In the genomic region with DNA sequence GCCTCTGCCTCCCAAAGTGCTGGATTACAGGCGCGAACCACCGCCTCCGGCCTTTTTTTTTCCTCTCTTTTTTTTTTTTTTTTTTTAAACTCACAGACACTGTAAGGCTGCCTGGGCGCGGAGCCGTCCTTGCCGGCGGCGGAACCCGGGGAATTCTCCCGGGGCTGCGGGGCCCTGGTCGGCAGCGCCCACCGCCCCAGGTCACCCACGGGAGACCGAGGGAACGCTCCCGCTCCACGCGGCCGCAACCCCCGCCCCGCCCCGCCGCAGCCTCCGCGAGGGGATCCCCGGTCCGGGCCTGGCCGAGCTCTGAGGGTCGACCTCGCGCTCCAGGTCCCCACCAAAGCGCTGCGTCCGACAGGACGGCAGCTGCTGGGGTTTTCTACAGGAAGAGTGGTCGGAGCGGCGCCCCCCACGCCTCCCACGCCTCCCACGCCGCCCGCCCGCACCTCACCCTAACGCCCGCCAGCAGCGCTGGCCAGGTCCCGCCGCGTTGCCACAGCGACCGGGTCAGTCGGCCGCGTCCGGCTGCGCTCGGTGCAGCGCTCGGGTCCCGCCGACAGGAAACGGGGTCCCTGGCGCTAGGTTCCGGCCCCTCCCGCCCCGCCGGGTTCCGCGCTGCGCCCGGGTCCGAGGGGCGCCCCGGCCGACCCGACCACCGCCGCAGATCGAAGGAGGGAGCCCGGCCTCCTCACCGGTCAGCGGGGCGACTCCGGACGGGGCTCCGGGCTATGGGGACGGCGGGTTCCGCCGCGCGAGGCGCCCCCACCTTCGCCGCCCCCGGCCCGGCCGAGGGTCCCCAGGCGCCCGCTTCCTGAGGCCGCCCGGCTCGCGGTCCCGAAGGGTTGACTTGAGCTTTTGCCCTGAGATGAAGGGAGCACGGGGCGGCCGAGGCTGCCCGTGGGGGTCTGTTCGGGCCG, we compare ENCODE assay signal across 8 cellular contexts. TPM values are rescaled to one million over a fixed set of nuclear protein-coding genes. Genes with fewer than 3 reads are reported as not detected.
DNase-seq lines count a peak whose midpoint lies in the region; ATAC-seq, FAIRE-seq and TF ChIP-seq lines count a peak whose summit lies in the region.

A gene with protein sequence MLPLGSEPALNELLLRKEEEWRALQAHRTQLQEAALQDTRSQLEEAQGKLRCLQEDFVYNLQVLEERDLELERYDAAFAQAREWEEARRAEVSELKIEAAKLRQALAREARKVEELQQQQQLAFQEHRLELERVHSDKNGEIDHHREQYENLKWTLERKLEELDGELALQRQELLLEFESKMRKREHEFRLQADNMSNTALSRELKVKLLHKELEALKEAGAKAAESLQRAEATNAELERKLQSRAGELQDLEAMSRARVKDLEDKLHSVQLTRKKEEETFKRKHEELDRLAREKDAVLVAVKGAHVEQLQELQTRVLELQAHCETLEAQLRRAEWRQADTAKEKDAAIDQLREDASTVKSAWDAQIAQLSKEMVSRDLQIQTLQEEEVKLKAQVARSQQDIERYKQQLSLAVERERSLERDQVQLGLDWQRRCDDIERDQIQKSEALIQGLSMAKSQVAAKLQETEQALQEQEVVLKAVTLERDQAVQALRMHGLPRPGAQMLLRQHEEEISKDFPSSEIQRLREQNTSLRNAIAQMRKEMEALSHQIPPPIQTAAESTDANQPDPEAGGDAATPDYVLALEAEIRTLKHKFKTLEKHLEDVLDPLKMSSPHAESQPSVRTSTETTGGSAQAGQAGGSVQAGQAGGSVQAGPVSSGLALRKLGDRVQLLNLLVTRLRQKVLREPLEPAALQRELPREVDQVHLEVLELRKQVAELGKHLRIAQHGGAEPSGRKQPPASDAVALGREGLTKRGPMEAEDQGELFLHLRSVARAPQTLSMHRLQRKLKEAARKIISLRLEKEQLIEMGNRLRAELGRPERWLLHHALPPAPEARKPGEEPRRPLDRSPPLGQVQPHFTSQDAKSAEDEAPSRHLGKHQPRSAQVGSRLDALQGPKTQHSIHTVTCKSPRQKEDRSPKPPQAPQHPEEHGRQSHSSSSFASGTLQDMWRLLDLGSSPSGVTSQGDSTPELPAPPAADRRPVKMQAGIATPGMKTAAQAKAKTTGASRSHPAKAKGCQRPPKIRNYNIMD (minus strand): TSS at position 512 of the 920 bp plus-strand sequence. CDS start 10,898 bp downstream, outside the sequence.

- in situ Hi-C loops in transverse colon (cut with MboI; ENCODE audit: low pct_ligation_motif_present in 1 of 4, low pct_unique_long_range_greater_than_20kb in 1 of 4, low sequenced_read_pairs in 3 of 4) = no loop called here

- H3K4me3 Mint-ChIP-seq in CD4-positive, CD25-positive, alpha-beta regulatory T cell = peak within 1 kb of the TSS; percentile 82 to 88 (median 86)
- H3K4me3 Mint-ChIP-seq in neural progenitor cell = peak within 1 kb of the TSS; percentile 87

- intact Hi-C loops in transverse colon (cut with DNase I; ENCODE audit: low total_unique reads) = no loop called here

- peak within 1 kb of the TSS; percentile 70 for H3K9ac ChIP-seq in neural progenitor cell

- H3K79me2 ChIP-seq in neural progenitor cell (ENCODE audit: low read depth) = peaks cover 11% of the 10 kb centered on the region

- H3K4me1 ChIP-seq in CD4-positive, CD25-positive, alpha-beta regulatory T cell (ENCODE audit: control insufficient read depth, insufficient read depth, low read length, poor library complexity, severe bottlenecking) = peaks cover 45% of the 10 kb centered on the region
- H3K4me1 ChIP-seq in gastroesophageal sphincter = peaks cover 0 to 52% (median 11%) of the 10 kb centered on the region in 3 donors
- H3K4me1 ChIP-seq in neural progenitor cell = no peaks in the 10 kb centered on the region
- H3K4me1 ChIP-seq in transverse colon = peaks cover 24 to 41% (median 33%) of the 10 kb centered on the region in 4 donors

- FAIRE-seq in GM19239 (lab: Jason Lieb, UNC) (peak; percentile 4), RCC 7860 (lab: Jason Lieb, UNC) (no peak)

- peak within 1 kb of the TSS; percentile 98 for H2AFZ ChIP-seq in neural progenitor cell (replicated peaks)

- peak; percentile 63 to 67 for ATAC-seq in CD4-positive, CD25-positive, alpha-beta regulatory T cell (ENCODE audit: low read depth in 2 of 2)
- peak; percentile 46 for ATAC-seq in HG03520 (IDR thresholded peaks at IDR 0.05; ENCODE audit: unreplicated experiment)
- peak; percentile 89 for ATAC-seq in gastroesophageal sphincter

- no peaks in the 10 kb centered on the region for H3K27me3 ChIP-seq in CD4-positive, CD25-positive, alpha-beta regulatory T cell (ENCODE audit: control insufficient read depth, insufficient read depth, low read length)
- H3K27me3 ChIP-seq in gastroesophageal sphincter (no peaks in the 10 kb centered on the region), neural progenitor cell (peaks cover 21% of the 10 kb centered on the region), transverse colon (no peaks in the 10 kb centered on the region)

- H3K4me3 ChIP-seq in CD4-positive, CD25-positive, alpha-beta regulatory T cell (ENCODE audit: low read depth, low read length) = peak within 1 kb of the TSS; percentile 37
- H3K4me3 ChIP-seq in gastroesophageal sphincter (peak within 1 kb of the TSS; percentile 70 to 93), neural progenitor cell (peak within 1 kb of the TSS; percentile 99), transverse colon (peak within 1 kb of the TSS; percentile 70 to 100 (median 78))

- no peaks in the 10 kb centered on the region for H4K20me1 ChIP-seq in neural progenitor cell (ENCODE audit: low read depth)

- TF ChIP-seq CTCF in gastroesophageal sphincter (IDR thresholded peaks at IDR 0.05) (peak in 3 of 4 experiments; percentile 36 to 65 (median 54)), neural progenitor cell (IDR thresholded peaks at IDR 0.05) (no peak), transverse colon (IDR thresholded peaks at IDR 0.05) (peak in 1 of 5 experiments; percentile 49)

- H3K9me3 Mint-ChIP-seq in CD4-positive, CD25-positive, alpha-beta regulatory T cell = no peaks in the 10 kb centered on the region
- H3K9me3 Mint-ChIP-seq in neural progenitor cell = no peaks in the 10 kb centered on the region

- peak in 2 of 3 donors; percentile 45 to 78 for DNase-seq in CD4-positive, CD25-positive, alpha-beta regulatory T cell
- DNase-seq in GM19239 (ENCODE audit: insufficient read length, low spot score) = peak; percentile 95
- peak; percentile 61 for DNase-seq in RCC 7860 (ENCODE audit: low spot score)
- DNase-seq in activated naive CD4-positive, alpha-beta T cell treated with Interleukin-2 at 50 U/mL for 16 hours = peak; percentile 74
- DNase-seq in neural progenitor cell (ENCODE audit: low spot score) = peak; percentile 92
- peak; percentile 83 for DNase-seq in transverse colon

- peak within 1 kb of the TSS; percentile 72 to 88 (median 84) for H3K27ac Mint-ChIP-seq in CD4-positive, CD25-positive, alpha-beta regulatory T cell
- peak within 1 kb of the TSS; percentile 24 for H3K27ac Mint-ChIP-seq in neural progenitor cell

- H3K36me3 ChIP-seq in CD4-positive, CD25-positive, alpha-beta regulatory T cell (ENCODE audit: control insufficient read depth, insufficient read depth, low read length) = no peaks in the 10 kb centered on the region
- H3K36me3 ChIP-seq in gastroesophageal sphincter = peaks cover 0 to 1% of the 10 kb centered on the region in 2 donors
- H3K36me3 ChIP-seq in neural progenitor cell = no peaks in the 10 kb centered on the region
- H3K36me3 ChIP-seq in transverse colon = no peaks in the 10 kb centered on the region

- peaks cover 13% of the 10 kb centered on the region for H3F3A ChIP-seq in neural progenitor cell (ENCODE audit: low read depth)

- 0% methylated on average over 2 to 4 of the region's 116 CpGs for WGBS in gastroesophageal sphincter (ENCODE audit: low coverage in 1 of 2), 2 donors
- 0% methylated on average over 4 to 36 of the region's 116 CpGs for WGBS in transverse colon (ENCODE audit: low coverage in 1 of 2), 2 donors

- peak within 1 kb of the TSS; percentile 96 for H3K4me2 ChIP-seq in neural progenitor cell

- peak within 1 kb of the TSS; percentile 47 for H3K27ac ChIP-seq in CD4-positive, CD25-positive, alpha-beta regulatory T cell (ENCODE audit: insufficient read depth, low read length, poor library complexity, severe bottlenecking)
- peak within 1 kb of the TSS; percentile 54 to 92 (median 84) for H3K27ac ChIP-seq in gastroesophageal sphincter
- H3K27ac ChIP-seq in neural progenitor cell = no peak within 1 kb of the TSS
- H3K27ac ChIP-seq in transverse colon = peak within 1 kb of the TSS; percentile 83 to 91 (median 89)

- peaks cover 5 to 44% (median 14%) of the 10 kb centered on the region in 4 donors for H3K4me1 Mint-ChIP-seq in CD4-positive, CD25-positive, alpha-beta regulatory T cell
- peaks cover 18% of the 10 kb centered on the region for H3K4me1 Mint-ChIP-seq in neural progenitor cell

- H3K36me3 Mint-ChIP-seq in CD4-positive, CD25-positive, alpha-beta regulatory T cell = peaks cover 2% of the 10 kb centered on the region
- H3K36me3 Mint-ChIP-seq in neural progenitor cell = peaks cover 4% of the 10 kb centered on the region

- no peaks in the 10 kb centered on the region for H3K27me3 Mint-ChIP-seq in CD4-positive, CD25-positive, alpha-beta regulatory T cell
- H3K27me3 Mint-ChIP-seq in neural progenitor cell (ENCODE audit: insufficient read depth, low read depth) = peaks cover 2% of the 10 kb centered on the region

- no peaks in the 10 kb centered on the region for H3K9me3 ChIP-seq in CD4-positive, CD25-positive, alpha-beta regulatory T cell (ENCODE audit: control insufficient read depth in 2 of 2, low read length in 2 of 2)
- H3K9me3 ChIP-seq in gastroesophageal sphincter (no peaks in the 10 kb centered on the region), neural progenitor cell (ENCODE audit: low read depth) (no peaks in the 10 kb centered on the region), transverse colon (no peaks in the 10 kb centered on the region)

- TF ChIP-seq POLR2A in gastroesophageal sphincter (IDR thresholded peaks at IDR 0.05) (peak; percentile 17 to 60), transverse colon (IDR thresholded peaks at IDR 0.05) (peak; percentile 50)

- TF ChIP-seq EP300 in gastroesophageal sphincter (IDR thresholded peaks at IDR 0.05) (no peak), transverse colon (IDR thresholded peaks at IDR 0.05; ENCODE audit: low read depth) (no peak)

RNA-seq across cellular contexts. Expression of the gene that starts here (rescaled TPM):
- 76.6 TPM for total RNA-seq in CD4-positive, CD25-positive, alpha-beta regulatory T cell
- 10 to 100 TPM; 27.7 to 38.9 (median 33.7) TPM for polyA plus RNA-seq in CD4-positive, CD25-positive, alpha-beta regulatory T cell
- total RNA-seq in gastroesophageal sphincter (10 to 100 TPM in 3 of 4 donors, 1 to 10 TPM in 1; 6.5 to 28.2 (median 16.2) TPM), neural progenitor cell (ENCODE audit: low replicate concordance) (15.0 and 29.8 TPM in 2 replicates), transverse colon (10 to 100 TPM; 23.5 to 87.5 (median 48.3) TPM)

Comparison
In these comparisons a context has a peak if more than half of its experiments do, and no peak if none do; other contexts are left out.
1. H3K4me3 ChIP-seq: peak in every context shown above with its lines; median percentile 99 in neural progenitor cell; 82 in gastroesophageal sphincter; 78 in transverse colon; 37 in CD4-positive, CD25-positive, alpha-beta regulatory T cell.